Comparison of ENCODE assay signal across 22 cellular contexts in genomic region chr1:248596615-248597014, GRCh38. TPM values are rescaled to one million over a fixed set of nuclear protein-coding genes. Genes with fewer than 3 reads are reported as not detected.
DNase-seq lines count a peak whose midpoint lies in the region; ATAC-seq, FAIRE-seq and TF ChIP-seq lines count a peak whose summit lies in the region.
"Had no signal": no experiment of that assay in that cellular context is flagged by ENCODE, and none has a peak within 500 bp of the region (broad histone marks: within the 10 kb centered on the region; RNA-seq: fewer than 3 reads in every experiment).

No MANE protein-coding gene starts in this region.

- H3K9me2 ChIP-seq in PC-3 (replicated peaks; ENCODE audit: low read length), result peaks cover 2% of the 10 kb centered on the region; the same call in 1 of the 2 replicates

- no peak overlapping the region for H3K9ac ChIP-seq in PC-3 (ENCODE audit: low read length)

- peak overlapping the region; percentile 38 for H3K27ac Mint-ChIP-seq in stimulated activated naive CD8-positive, alpha-beta T cell treated with anti-CD3 and anti-CD28 coated beads, Interleukin-15, Interleukin-2, amounts not matched to agents 100 ng/mL and 50 ng/mL, for 24 hours
- H3K27ac Mint-ChIP-seq in WTC11, result no peak overlapping the region
- H3K27ac Mint-ChIP-seq: activated CD4-positive, alpha-beta memory T cell treated with anti-CD3 and anti-CD28 coated beads, Interleukin-2, amount 10 ng/mL, durations not matched to agents 7 days and 5 days; activated T-helper 1 cell treated with anti-CD3 and anti-CD28 coated beads, Interleukin-12 subunit alpha, Interleukin-12 subunit beta, Interleukin-2, Interleukin-4 antibody, amounts not matched to agents 30 ng/mL and 10 ng/mL and 1 ng/mL, durations not matched to agents 14 hours and 24 hours and 36 hours; B cell had no signal

- no peaks in the 10 kb centered on the region for H3K27me3 Mint-ChIP-seq in stimulated activated naive CD8-positive, alpha-beta T cell treated with anti-CD3 and anti-CD28 coated beads, Interleukin-15, Interleukin-2, amounts not matched to agents 100 ng/mL and 50 ng/mL, for 24 hours
- peaks cover 12% of the 10 kb centered on the region for H3K27me3 Mint-ChIP-seq in WTC11 (ENCODE audit: low read depth)
- H3K27me3 Mint-ChIP-seq: activated CD4-positive, alpha-beta memory T cell treated with anti-CD3 and anti-CD28 coated beads, Interleukin-2, amount 10 ng/mL, durations not matched to agents 7 days and 5 days; B cell had no signal

- DNase-seq in stimulated activated naive CD8-positive, alpha-beta T cell treated with anti-CD3 and anti-CD28 coated beads, Interleukin-15, Interleukin-2, amounts not matched to agents 100 U/mL and 50 U/mL, for 24 hours, result no peak
- DNase-seq in PC-3 (peak; percentile 22), upper lobe of right lung (no peak), frontal cortex (ENCODE audit: low spot score in 2 of 2) (no peak), DMS79 treated with DMSO at 0.1 percent for 48 hours (lab: John Stamatoyannopoulos, UW) (no peak), WTC11 (ENCODE audit: low spot score) (no peak)
- DNase-seq: activated CD4-positive, alpha-beta memory T cell treated with anti-CD3 and anti-CD28 coated beads, Interleukin-2, amount 10 ng/mL, durations not matched to agents 7 days and 5 days; effector memory CD4-positive, alpha-beta T cell; esophagus squamous epithelium; left lung; NCI-H1436; RPMI8226; stimulated activated CD4-positive, alpha-beta T cell treated with anti-CD3 and anti-CD28 coated beads, Interleukin-4, amount 100 ng/mL, for 4 hours had no signal

- no TSS peak for BruUV-seq in PC-3 (replicated peaks; lab: Mats Ljungman, UMichigan)

- H3K27me3 ChIP-seq in PC-3 (ENCODE audit: low read length) (no peaks in the 10 kb centered on the region), upper lobe of right lung (no peaks in the 10 kb centered on the region)
- H3K27me3 ChIP-seq: esophagus squamous epithelium, left lung had no signal

- H3F3A ChIP-seq in PC-3 (ENCODE audit: low read length, unreplicated experiment), result no peaks in the 10 kb centered on the region

- no peaks in the 10 kb centered on the region for H3K36me3 ChIP-seq in PC-3 (ENCODE audit: low read depth, low read length)
- no peaks in the 10 kb centered on the region for H3K36me3 ChIP-seq in upper lobe of right lung
- H3K36me3 ChIP-seq: esophagus squamous epithelium, HAP-1, left lung had no signal

- peak overlapping the region; percentile 41 for H2AFZ ChIP-seq in PC-3 (ENCODE audit: low read length)

- H3K79me2 ChIP-seq in PC-3 (ENCODE audit: low read length), result no peaks in the 10 kb centered on the region

- intact Hi-C loops in PC-3 (cut with micrococcal nuclease), result no loop called here
- intact Hi-C loops in upper lobe of right lung (cut with DNase I), result no loop called here

- H3K4me1 ChIP-seq in PC-3 (ENCODE audit: insufficient read depth, low read length) (peaks cover 5% of the 10 kb centered on the region), upper lobe of right lung (no peaks in the 10 kb centered on the region)
- H3K4me1 ChIP-seq: esophagus squamous epithelium, HAP-1, left lung had no signal

- CTCF ChIA-PET in PC-3 (lab: Charles Lee), result no interaction called here
- CTCF ChIA-PET in WTC11 (lab: Charles Lee), result no interaction called here

- no peak for TF ChIP-seq CTCF in PC-3 (conservative IDR thresholded peaks at IDR 0.05; ENCODE audit: low read depth, low read length)
- no peak for TF ChIP-seq CTCF in upper lobe of right lung (IDR thresholded peaks at IDR 0.05)
- no peak for TF ChIP-seq CTCF in WTC11 (IDR thresholded peaks at IDR 0.05)

- no peak for ATAC-seq in stimulated activated naive CD8-positive, alpha-beta T cell treated with anti-CD3 and anti-CD28 coated beads, Interleukin-15, Interleukin-2, amounts not matched to agents 100 U/mL and 50 U/mL, for 24 hours
- ATAC-seq in GM21717 (IDR thresholded peaks at IDR 0.05; ENCODE audit: unreplicated experiment), result peak; percentile 62
- ATAC-seq in PC-3, result peak; percentile 61; the same call in 1 of the 2 replicates
- ATAC-seq in upper lobe of right lung, result peak; percentile 45
- no peak for ATAC-seq in WTC11
- ATAC-seq: left lung had no signal

- H3K9me3 ChIP-seq in PC-3 (ENCODE audit: low read length) (no peaks in the 10 kb centered on the region), upper lobe of right lung (no peaks in the 10 kb centered on the region)
- H3K9me3 ChIP-seq: esophagus squamous epithelium, HAP-1, left lung had no signal

- H3K4me2 ChIP-seq in PC-3 (ENCODE audit: low read length), result peak overlapping the region; percentile 3; the same call in 1 of the 2 replicates

- no peaks in the 10 kb centered on the region for H3K36me3 Mint-ChIP-seq in stimulated activated naive CD8-positive, alpha-beta T cell treated with anti-CD3 and anti-CD28 coated beads, Interleukin-15, Interleukin-2, amounts not matched to agents 100 ng/mL and 50 ng/mL, for 24 hours (ENCODE audit: low read depth)
- H3K36me3 Mint-ChIP-seq in WTC11, result peaks cover 50% of the 10 kb centered on the region

- H3K27ac ChIP-seq in PC-3 (ENCODE audit: low read length), result no peak overlapping the region
- H3K27ac ChIP-seq in upper lobe of right lung, result no peak overlapping the region
- H3K27ac ChIP-seq: esophagus squamous epithelium, left lung had no signal

- POLR2A ChIA-PET in PC-3 (lab: Charles Lee; ENCODE audit: unreplicated experiment) (no interaction called here), WTC11 (lab: Charles Lee) (no interaction called here)

- no peaks in the 10 kb centered on the region for H4K20me1 ChIP-seq in PC-3 (ENCODE audit: low read length)

- no peak overlapping the region for H3K4me3 Mint-ChIP-seq in stimulated activated naive CD8-positive, alpha-beta T cell treated with anti-CD3 and anti-CD28 coated beads, Interleukin-15, Interleukin-2, amounts not matched to agents 100 ng/mL and 50 ng/mL, for 24 hours
- H3K4me3 Mint-ChIP-seq in WTC11, result no peak overlapping the region
- H3K4me3 Mint-ChIP-seq: activated CD4-positive, alpha-beta memory T cell treated with anti-CD3 and anti-CD28 coated beads, Interleukin-2, amount 10 ng/mL, durations not matched to agents 7 days and 5 days; activated T-helper 1 cell treated with anti-CD3 and anti-CD28 coated beads, Interleukin-12 subunit alpha, Interleukin-12 subunit beta, Interleukin-2, Interleukin-4 antibody, amounts not matched to agents 30 ng/mL and 10 ng/mL and 1 ng/mL, durations not matched to agents 14 hours and 24 hours and 36 hours; B cell had no signal

- H3K4me3 ChIP-seq in PC-3 (ENCODE audit: low read length) (no peak overlapping the region), upper lobe of right lung (no peak overlapping the region)
- H3K4me3 ChIP-seq: esophagus squamous epithelium, HAP-1, left lung had no signal

- FAIRE-seq in frontal cortex (lab: Jason Lieb, UNC), result no peak
- FAIRE-seq: D721Med had no signal

- H3K4me1 Mint-ChIP-seq in stimulated activated naive CD8-positive, alpha-beta T cell treated with anti-CD3 and anti-CD28 coated beads, Interleukin-15, Interleukin-2, amounts not matched to agents 100 ng/mL and 50 ng/mL, for 24 hours (ENCODE audit: low read depth), result peaks cover 8% of the 10 kb centered on the region
- no peaks in the 10 kb centered on the region for H3K4me1 Mint-ChIP-seq in WTC11

- H3K9me3 Mint-ChIP-seq in stimulated activated naive CD8-positive, alpha-beta T cell treated with anti-CD3 and anti-CD28 coated beads, Interleukin-15, Interleukin-2, amounts not matched to agents 100 ng/mL and 50 ng/mL, for 24 hours, result no peaks in the 10 kb centered on the region
- peaks cover 74% of the 10 kb centered on the region for H3K9me3 Mint-ChIP-seq in WTC11
- H3K9me3 Mint-ChIP-seq: activated CD4-positive, alpha-beta memory T cell treated with anti-CD3 and anti-CD28 coated beads, Interleukin-2, amount 10 ng/mL, durations not matched to agents 7 days and 5 days; activated T-helper 1 cell treated with anti-CD3 and anti-CD28 coated beads, Interleukin-12 subunit alpha, Interleukin-12 subunit beta, Interleukin-2, Interleukin-4 antibody, amounts not matched to agents 30 ng/mL and 10 ng/mL and 1 ng/mL, durations not matched to agents 14 hours and 24 hours and 36 hours had no signal

TF ChIP-seq in WTC11, 78 proteins besides CTCF, POLR2A, EP300 and RAD21 (continues in another document):
- TF ChIP-seq ZNF263 (CRISPR knock-in tag; IDR thresholded peaks at IDR 0.05; ENCODE audit: low read depth), result no peak
- no peak for TF ChIP-seq AR (CRISPR knock-in tag; IDR thresholded peaks at IDR 0.05)
- TF ChIP-seq NR2C2 (CRISPR knock-in tag; IDR thresholded peaks at IDR 0.05), result no peak
- TF ChIP-seq GRHL2 (CRISPR knock-in tag; IDR thresholded peaks at IDR 0.05; ENCODE audit: insufficient replicate concordance, severe bottlenecking), result no peak
- no peak for TF ChIP-seq TEAD4 (CRISPR knock-in tag; IDR thresholded peaks at IDR 0.05)

RNA-seq across cellular contexts. Expression of gene OR2T10, which starts 0.9 kb away (rescaled TPM):
- total RNA-seq in PC-3 (2014; rRNA removed), result not detected in 2 replicates
- not detected for total RNA-seq in upper lobe of right lung
- total RNA-seq in frontal cortex, result not detected
- not detected in 3 replicates for total RNA-seq in WTC11 (2021)
- total RNA-seq: activated CD4-positive, alpha-beta memory T cell treated with anti-CD3 and anti-CD28 coated beads, Interleukin-2, amount 10 ng/mL, durations not matched to agents 7 days and 5 days; activated T-helper 1 cell treated with anti-CD3 and anti-CD28 coated beads, Interleukin-12 subunit alpha, Interleukin-12 subunit beta, Interleukin-2, Interleukin-4 antibody, amounts not matched to agents 30 ng/mL and 10 ng/mL and 1 ng/mL, durations not matched to agents 14 hours and 24 hours and 36 hours; chondrocyte; esophagus squamous epithelium; left lung; mucosa of gallbladder; temporal lobe had no signal

RNA-seq across cellular contexts. Expression of gene OR2T34, which starts 22.1 kb away (rescaled TPM):
- total RNA-seq in PC-3 (2014; rRNA removed) (not detected in 2 replicates), upper lobe of right lung (not detected), frontal cortex (not detected), WTC11 (2021) (not detected in 3 replicates)
- total RNA-seq: activated CD4-positive, alpha-beta memory T cell treated with anti-CD3 and anti-CD28 coated beads, Interleukin-2, amount 10 ng/mL, durations not matched to agents 7 days and 5 days; activated T-helper 1 cell treated with anti-CD3 and anti-CD28 coated beads, Interleukin-12 subunit alpha, Interleukin-12 subunit beta, Interleukin-2, Interleukin-4 antibody, amounts not matched to agents 30 ng/mL and 10 ng/mL and 1 ng/mL, durations not matched to agents 14 hours and 24 hours and 36 hours; chondrocyte; esophagus squamous epithelium; left lung; mucosa of gallbladder; temporal lobe had no signal

RNA-seq across cellular contexts. Expression of gene OR2T29, which starts 34.0 kb away (rescaled TPM):
- not detected in 2 replicates for total RNA-seq in PC-3 (2014; rRNA removed)
- not detected for total RNA-seq in upper lobe of right lung
- total RNA-seq in frontal cortex, result not detected
- total RNA-seq in WTC11 (2021), result not detected in 3 replicates
- total RNA-seq: activated CD4-positive, alpha-beta memory T cell treated with anti-CD3 and anti-CD28 coated beads, Interleukin-2, amount 10 ng/mL, durations not matched to agents 7 days and 5 days; activated T-helper 1 cell treated with anti-CD3 and anti-CD28 coated beads, Interleukin-12 subunit alpha, Interleukin-12 subunit beta, Interleukin-2, Interleukin-4 antibody, amounts not matched to agents 30 ng/mL and 10 ng/mL and 1 ng/mL, durations not matched to agents 14 hours and 24 hours and 36 hours; chondrocyte; esophagus squamous epithelium; left lung; mucosa of gallbladder; temporal lobe had no signal

RNA-seq across cellular contexts. Expression of gene OR2T11, which starts 38.3 kb away (rescaled TPM):
- not detected in 2 replicates for total RNA-seq in PC-3 (2014; rRNA removed)
- not detected for total RNA-seq in upper lobe of right lung
- not detected for total RNA-seq in frontal cortex
- not detected in 3 replicates for total RNA-seq in WTC11 (2021)
- total RNA-seq: activated CD4-positive, alpha-beta memory T cell treated with anti-CD3 and anti-CD28 coated beads, Interleukin-2, amount 10 ng/mL, durations not matched to agents 7 days and 5 days; activated T-helper 1 cell treated with anti-CD3 and anti-CD28 coated beads, Interleukin-12 subunit alpha, Interleukin-12 subunit beta, Interleukin-2, Interleukin-4 antibody, amounts not matched to agents 30 ng/mL and 10 ng/mL and 1 ng/mL, durations not matched to agents 14 hours and 24 hours and 36 hours; chondrocyte; esophagus squamous epithelium; left lung; mucosa of gallbladder; temporal lobe had no signal

RNA-seq across cellular contexts. Expression of gene OR2T35, which starts 48.5 kb away (rescaled TPM):
- total RNA-seq in PC-3 (2014; rRNA removed) (not detected in 2 replicates), upper lobe of right lung (not detected), frontal cortex (under 0.01 TPM), WTC11 (2021) (not detected in 3 replicates)
- total RNA-seq: activated CD4-positive, alpha-beta memory T cell treated with anti-CD3 and anti-CD28 coated beads, Interleukin-2, amount 10 ng/mL, durations not matched to agents 7 days and 5 days; activated T-helper 1 cell treated with anti-CD3 and anti-CD28 coated beads, Interleukin-12 subunit alpha, Interleukin-12 subunit beta, Interleukin-2, Interleukin-4 antibody, amounts not matched to agents 30 ng/mL and 10 ng/mL and 1 ng/mL, durations not matched to agents 14 hours and 24 hours and 36 hours; chondrocyte; esophagus squamous epithelium; left lung; mucosa of gallbladder; temporal lobe had no signal

Comparison
In these comparisons a context has a peak if more than half of its experiments do, and no peak if none do; other contexts are left out.
1. ATAC-seq: peak in GM21717 (single experiment), PC-3 (single experiment) and upper lobe of right lung (single experiment); none in stimulated activated naive CD8-positive, alpha-beta T cell treated with anti-CD3 and anti-CD28 coated beads, Interleukin-15, Interleukin-2, amounts not matched to agents 100 U/mL and 50 U/mL, for 24 hours (single experiment) and WTC11 (single experiment).